ENCODE assay signal across 26 cellular contexts in genomic region chr2:79083846-79084376, GRCh38. TPM values are rescaled to one million over a fixed set of nuclear protein-coding genes. Genes with fewer than 3 reads are reported as not detected.
"Had no signal": no experiment of that assay in that cellular context is flagged by ENCODE, and none has a peak within 500 bp of the region (broad histone marks: within the 10 kb centered on the region; RNA-seq: fewer than 3 reads in every experiment).

No MANE protein-coding gene starts in this region.

- FAIRE-seq: astrocyte, islet of Langerhans, urothelium cell line had no signal

- ATAC-seq: activated T-helper 17 cell treated with anti-CD3 and anti-CD28 coated beads, Interleukin-2, amount 50 U/mL, for 72 hours; gastrocnemius medialis; right lobe of liver; stimulated activated effector memory CD8-positive, alpha-beta T cell treated with anti-CD3 and anti-CD28 coated beads, Interleukin-12 subunit alpha, Interleukin-12 subunit beta, amount 100 ng/mL, for 72 hours; WTC11 had no signal

- H3K9me3 ChIP-seq: breast epithelium, esophagus squamous epithelium, gastrocnemius medialis, right lobe of liver, stomach, transverse colon had no signal

- H3K27me3 ChIP-seq: breast epithelium, esophagus squamous epithelium, gastrocnemius medialis, right lobe of liver, stomach had no signal

- H3K36me3 ChIP-seq: breast epithelium, esophagus squamous epithelium, gastrocnemius medialis, right lobe of liver, stomach, transverse colon had no signal

- H3K4me1 ChIP-seq: breast epithelium, esophagus squamous epithelium, gastrocnemius medialis, right lobe of liver, stomach, transverse colon had no signal

- H3K4me3 ChIP-seq: breast epithelium, coronary artery, esophagus squamous epithelium, gastrocnemius medialis, right lobe of liver, skin epidermis, stomach, transverse colon had no signal

- DNase-seq: activated CD4-positive, alpha-beta T cell treated with anti-CD3 and anti-CD28 coated beads, Interleukin-2, amount 50 U/mL, for 4 hours; activated CD8-positive, alpha-beta memory T cell treated with anti-CD3 and anti-CD28 coated beads for 24 hours; activated CD8-positive, alpha-beta memory T cell treated with anti-CD3 and anti-CD28 coated beads, Interleukin-2, amount 50 U/mL, for 4 hours; activated naive CD4-positive, alpha-beta T cell treated with Interleukin-2 at 50 U/mL for 16 hours; activated naive CD8-positive, alpha-beta T cell treated with anti-CD3 and anti-CD28 coated beads for 36 hours; activated T-cell treated with anti-CD3 and anti-CD28 coated beads, Interleukin-2, amount 50 U/mL, for 24 hours; esophagus squamous epithelium; gastrocnemius medialis; nephron progenitor cell; nucleus accumbens; right lobe of liver; stimulated activated CD4-positive, alpha-beta T cell treated with anti-CD3 and anti-CD28 coated beads, Interleukin-2, amount 100 ng/mL, for 24 hours; stomach; transverse colon had no signal

- H3K27ac ChIP-seq: breast epithelium, coronary artery, esophagus squamous epithelium, gastrocnemius medialis, right lobe of liver, skin epidermis, stomach, transverse colon had no signal

RNA-seq across cellular contexts. Expression of gene REG1B, which starts 3.9 kb away (rescaled TPM):
- total RNA-seq: activated naive CD8-positive, alpha-beta T cell treated with anti-CD3 and anti-CD28 coated beads for 36 hours; activated T-helper 17 cell treated with anti-CD3 and anti-CD28 coated beads, Interleukin-2, amount 50 U/mL, for 72 hours; astrocyte; breast epithelium; esophagus squamous epithelium; liver; right lobe of liver; stomach; T-helper 2 cell treated with Interferon-gamma antibody and Interleukin-4, amounts not matched to agents 100 ng/mL and 5 ng/mL, for 36 hours; temporal lobe; transverse colon had no signal

RNA-seq across cellular contexts. Expression of gene REG1A, which starts 36.4 kb away (rescaled TPM):
- total RNA-seq: activated naive CD8-positive, alpha-beta T cell treated with anti-CD3 and anti-CD28 coated beads for 36 hours; activated T-helper 17 cell treated with anti-CD3 and anti-CD28 coated beads, Interleukin-2, amount 50 U/mL, for 72 hours; astrocyte; breast epithelium; esophagus squamous epithelium; gastrocnemius medialis; T-helper 2 cell treated with Interferon-gamma antibody and Interleukin-4, amounts not matched to agents 100 ng/mL and 5 ng/mL, for 36 hours; temporal lobe; transverse colon had no signal

RNA-seq across cellular contexts. Expression of gene REG3G, which starts 58.4 kb away (rescaled TPM):
- total RNA-seq: activated naive CD8-positive, alpha-beta T cell treated with anti-CD3 and anti-CD28 coated beads for 36 hours; activated T-helper 17 cell treated with anti-CD3 and anti-CD28 coated beads, Interleukin-2, amount 50 U/mL, for 72 hours; astrocyte; breast epithelium; esophagus squamous epithelium; gastrocnemius medialis; right lobe of liver; stomach; T-helper 2 cell treated with Interferon-gamma antibody and Interleukin-4, amounts not matched to agents 100 ng/mL and 5 ng/mL, for 36 hours; temporal lobe; transverse colon had no signal
- polyA plus RNA-seq: liver had no signal
